ENCODE assay signal across 20 cellular contexts in the genomic region with DNA sequence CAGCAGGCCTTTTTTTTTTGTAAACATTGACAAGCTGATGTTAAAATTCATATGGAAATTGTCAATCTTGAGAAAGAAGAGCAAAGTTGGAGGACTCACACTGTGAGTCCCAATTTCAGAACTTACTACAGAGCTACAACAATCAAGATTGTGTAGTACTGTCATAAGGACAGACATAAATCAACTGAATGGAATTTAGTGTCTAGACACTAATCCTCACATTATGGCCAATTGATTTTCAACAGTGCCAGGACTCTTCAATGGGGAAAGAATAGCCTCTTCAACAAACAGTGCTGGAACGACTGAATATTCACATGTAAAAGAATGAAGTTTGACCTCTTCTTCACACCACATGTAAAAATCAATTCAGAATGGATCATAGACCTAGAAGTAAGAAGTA.
A peak's percentile ranks its signal among the peaks of the same experiment; 100 is the strongest.
DNase-seq lines count a peak whose midpoint lies in the region; ATAC-seq, FAIRE-seq and TF ChIP-seq lines count a peak whose summit lies in the region.
"Had no signal": no experiment of that assay in that cellular context is flagged by ENCODE, and none has a peak within 500 bp of the region (broad histone marks: within the 10 kb centered on the region; RNA-seq: fewer than 3 reads in every experiment).

No MANE protein-coding gene starts in this region.

- WGBS in HepG2 (ENCODE audit: low lambda C conversion rate), result 8% methylated on average over 1 of the region's 1 CpG
- WGBS in right lobe of liver (ENCODE audit: insufficient coverage, low coverage, low lambda C conversion rate, missing lambda C conversion rate), result 28% methylated on average over 1 of the region's 1 CpG

- H3K27me3 ChIP-seq in HepG2 (ENCODE audit: control insufficient read depth in 1 of 2, insufficient read depth in 2 of 2, low read length in 2 of 2), result no peaks in the 10 kb centered on the region
- no peaks in the 10 kb centered on the region for H3K27me3 ChIP-seq in right lobe of liver
- H3K27me3 ChIP-seq in RWPE2 (ENCODE audit: insufficient read depth, poor library complexity, severe bottlenecking), result no peaks in the 10 kb centered on the region
- no peaks in the 10 kb centered on the region for H3K27me3 ChIP-seq in vagina
- no peaks in the 10 kb centered on the region for H3K27me3 ChIP-seq in SJCRH30

- H4K20me1 ChIP-seq in HepG2 (ENCODE audit: insufficient read depth, low read length), result no peaks in the 10 kb centered on the region

- intact Hi-C loops in HepG2 (cut with micrococcal nuclease; ENCODE audit: unreplicated experiment), result no loop called here
- intact Hi-C loops in right lobe of liver (cut with DNase I), result no loop called here
- intact Hi-C loops in vagina (cut with DNase I), result no loop called here

- no peak overlapping the region for H3K4me3 ChIP-seq in HepG2 (replicated peaks in 1 of 3; ENCODE audit: insufficient read depth in 1 of 3, low read depth in 2 of 3, low read length in 3 of 3)
- H3K4me3 ChIP-seq in right lobe of liver, result no peak overlapping the region
- no peak overlapping the region for H3K4me3 ChIP-seq in RWPE2 (ENCODE audit: severe bottlenecking)
- no peak overlapping the region for H3K4me3 ChIP-seq in vagina
- H3K4me3 ChIP-seq in SJCRH30, result no peak overlapping the region
- H3K4me3 ChIP-seq: GM12878 had no signal

- H3K79me2 ChIP-seq in HepG2 (ENCODE audit: insufficient read depth, low read length), result no peaks in the 10 kb centered on the region

- TF ChIP-seq RAD21 in HepG2 (CRISPR knock-in tag; IDR thresholded peaks at IDR 0.05), result no peak
- no peak for TF ChIP-seq RAD21 in Ishikawa (IDR thresholded peaks at IDR 0.05; ENCODE audit: low read depth)

- TF ChIP-seq POLR2A in HepG2 (IDR thresholded peaks at IDR 0.05; ENCODE audit: insufficient read depth in 1 of 2, low read depth in 2 of 2, low read length in 2 of 2) (no peak), right lobe of liver (IDR thresholded peaks at IDR 0.05) (no peak), vagina (IDR thresholded peaks at IDR 0.05) (no peak)

- H3K9me3 ChIP-seq in HepG2 (ENCODE audit: low read length) (no peaks in the 10 kb centered on the region), right lobe of liver (no peaks in the 10 kb centered on the region), RWPE2 (ENCODE audit: severe bottlenecking) (peaks cover 13% of the 10 kb centered on the region), vagina (no peaks in the 10 kb centered on the region), SJCRH30 (replicated peaks) (peaks cover 10% of the 10 kb centered on the region; the same call in 1 of the 2 replicates)

- BruUV-seq in HepG2 (replicated peaks; lab: Mats Ljungman, UMichigan), result no TSS peak

- in situ Hi-C loops in HepG2 (cut with HindIII; ENCODE audit: extremely low pct_ligation_motif_present, low pct_unique_long_range_greater_than_20kb), result no loop called here

- no peak overlapping the region for H3K27ac ChIP-seq in HepG2 (ENCODE audit: extremely low read length, insufficient read depth, low read length)
- H3K27ac ChIP-seq in right lobe of liver, result no peak overlapping the region
- peak overlapping the region; percentile 0 for H3K27ac ChIP-seq in RWPE2 (ENCODE audit: poor library complexity, severe bottlenecking)
- H3K27ac ChIP-seq in vagina, result no peak overlapping the region
- H3K27ac ChIP-seq in SJCRH30, result no peak overlapping the region
- H3K27ac ChIP-seq: C4-2B, KMS-11 had no signal

- no peak overlapping the region for H2AFZ ChIP-seq in HepG2 (ENCODE audit: low read length)

- TF ChIP-seq CTCF in HepG2 (CRISPR knock-in tag; IDR thresholded peaks at IDR 0.05), result no peak
- TF ChIP-seq CTCF in right lobe of liver (IDR thresholded peaks at IDR 0.05), result no peak
- no peak for TF ChIP-seq CTCF in RWPE2 (IDR thresholded peaks at IDR 0.05; ENCODE audit: poor library complexity, severe bottlenecking)
- TF ChIP-seq CTCF in vagina (IDR thresholded peaks at IDR 0.05), result no peak

- POLR2A ChIA-PET in HepG2 (lab: Yijun Ruan, JAX), result no interaction called here

- no peak for DNase-seq in HepG2 (ENCODE audit: low spot score)
- no peak for DNase-seq in right lobe of liver
- DNase-seq in RWPE2 (ENCODE audit: low spot score), result no peak
- no peak for DNase-seq in vagina (ENCODE audit: extremely low spot score in 2 of 2)
- no peak for DNase-seq in SJCRH30
- DNase-seq in hypothalamus (lab: John Stamatoyannopoulos, UW), result no peak
- DNase-seq: AML-193; CD4-positive, alpha-beta T cell; DMS153; DND-41; EL; H9 had no signal

- CTCF ChIA-PET in HepG2 (lab: Yijun Ruan, JAX; ENCODE audit: low intra/inter-chr PET ratio, low total read pairs), result no interaction called here

- peaks cover 17% of the 10 kb centered on the region for H3K4me1 ChIP-seq in HepG2 (ENCODE audit: insufficient read depth, low read length)
- H3K4me1 ChIP-seq in right lobe of liver, result peaks cover 0 to 3% (median 0%) of the 10 kb centered on the region in 4 donors
- peaks cover 14% of the 10 kb centered on the region for H3K4me1 ChIP-seq in RWPE2 (ENCODE audit: insufficient read depth, poor library complexity, severe bottlenecking)
- H3K4me1 ChIP-seq in vagina, result peaks cover 10% of the 10 kb centered on the region
- H3K4me1 ChIP-seq in SJCRH30, result peaks cover 23% of the 10 kb centered on the region

- H3K36me3 ChIP-seq in HepG2 (replicated peaks in 1 of 2; ENCODE audit: control insufficient read depth in 1 of 2, insufficient read depth in 2 of 2, low read length in 2 of 2), result no peaks in the 10 kb centered on the region
- no peaks in the 10 kb centered on the region for H3K36me3 ChIP-seq in right lobe of liver
- no peaks in the 10 kb centered on the region for H3K36me3 ChIP-seq in RWPE2 (ENCODE audit: low read depth)
- no peaks in the 10 kb centered on the region for H3K36me3 ChIP-seq in vagina
- no peaks in the 10 kb centered on the region for H3K36me3 ChIP-seq in SJCRH30

- ATAC-seq in HepG2 (no peak), right lobe of liver (no peak), RWPE2 (ENCODE audit: low read depth) (peak; percentile 44; the same call in 2 of the 3 replicates)
- ATAC-seq: GM12878 had no signal

- no peak overlapping the region for H3K9ac ChIP-seq in HepG2 (ENCODE audit: insufficient read depth, low read depth, low read length)
- H3K9ac ChIP-seq: KMS-11 had no signal

- H3K4me2 ChIP-seq in HepG2 (ENCODE audit: low read depth, low read length), result no peak overlapping the region
- H3K4me2 ChIP-seq: KMS-11 had no signal

- TF ChIP-seq EP300 in HepG2 (IDR thresholded peaks at IDR 0.05; ENCODE audit: low read depth in 2 of 2, low read length in 2 of 2) (no peak), HepG2 (CRISPR knock-in tag; IDR thresholded peaks at IDR 0.05; ENCODE audit: borderline replicate concordance) (no peak), Ishikawa (IDR thresholded peaks at IDR 0.05; ENCODE audit: borderline replicate concordance) (peak; percentile 30; the same call in 1 of the 2 replicates)

- FAIRE-seq in HepG2 (lab: Jason Lieb, UNC), result no peak
- FAIRE-seq: A204.1, GM12878, GM19239, H1, HTR-8/SVneo had no signal

TF ChIP-seq in HepG2, 621 proteins besides CTCF, POLR2A, EP300 and RAD21:
- no peak for TF ChIP-seq CAMTA2 (CRISPR knock-in tag; IDR thresholded peaks at IDR 0.05; ENCODE audit: borderline replicate concordance)
- TF ChIP-seq SKI (IDR thresholded peaks at IDR 0.05; ENCODE audit: partially characterized antibody), result peak; percentile 13

TF ChIP-seq in Ishikawa, 13 proteins besides CTCF, POLR2A, EP300 and RAD21:
- peak; percentile 51 for TF ChIP-seq NFIC (IDR thresholded peaks at IDR 0.05)
- TF ChIP-seq TEAD4 (IDR thresholded peaks at IDR 0.05), result peak; percentile 51; the same call in 1 of the 2 replicates
- TF ChIP-seq TAF1 (IDR thresholded peaks at IDR 0.05; ENCODE audit: low read depth), result no peak
